ENCODE assay signal across 1 cellular context in genomic region chr10:73159038-73159648, GRCh38.
TF ChIP-seq lines count a peak whose summit lies in the region.

No MANE protein-coding gene starts in this region.

TF ChIP-seq in H1, 55 proteins besides CTCF, POLR2A, EP300 and RAD21:
- no peak for TF ChIP-seq JUN (IDR thresholded peaks at IDR 0.05; ENCODE audit: low read depth, low read length)
- no peak for TF ChIP-seq CREB1 (IDR thresholded peaks at IDR 0.05)
- no peak for TF ChIP-seq TEAD4 (IDR thresholded peaks at IDR 0.05; ENCODE audit: low read depth, low read length)
- no peak for TF ChIP-seq NRF1 (IDR thresholded peaks at IDR 0.05; ENCODE audit: low read depth, low read length)
- TF ChIP-seq RXRA (IDR thresholded peaks at IDR 0.05; ENCODE audit: insufficient read depth, low read depth, low read length), result no peak
- no peak for TF ChIP-seq E2F6 (IDR thresholded peaks at IDR 0.05)
- no peak for TF ChIP-seq PHF8 (conservative IDR thresholded peaks at IDR 0.05; ENCODE audit: low read depth, low read length)
- TF ChIP-seq ATF2 (IDR thresholded peaks at IDR 0.05; ENCODE audit: low read length), result no peak
- no peak for TF ChIP-seq BCL11A (IDR thresholded peaks at IDR 0.05; ENCODE audit: low read depth in 2 of 2, low read length in 2 of 2)
- TF ChIP-seq POLR2AphosphoS5 (IDR thresholded peaks at IDR 0.05; ENCODE audit: low read depth, low read length), result no peak
- TF ChIP-seq KDM5A (IDR thresholded peaks at IDR 0.05; ENCODE audit: low read length), result no peak
- TF ChIP-seq HDAC2 (IDR thresholded peaks at IDR 0.05; ENCODE audit: borderline replicate concordance in 1 of 2, low read depth in 2 of 2, low read length in 2 of 2), result no peak
TF ChIP-seq in H1: peak in this region for 0.
